1 cellular context compared by ENCODE assay signal in genomic region chr19:15180451-15181390, GRCh38.
TF ChIP-seq lines count a peak whose summit lies in the region.

No MANE protein-coding gene starts in this region.

TF ChIP-seq in HepG2, 621 proteins besides CTCF, POLR2A, EP300 and RAD21 (continued from another document and continues in another):
- TF ChIP-seq MTERF4 (CRISPR knock-in tag; IDR thresholded peaks at IDR 0.05) (peak; percentile 80; the same call in 1 of the 2 replicates), SALL1 (CRISPR knock-in tag; IDR thresholded peaks at IDR 0.05) (peak; percentile 36; the same call in 1 of the 2 replicates), ZNF292 (CRISPR knock-in tag; IDR thresholded peaks at IDR 0.05; ENCODE audit: borderline replicate concordance, low read depth) (no peak), ZFY (CRISPR knock-in tag; IDR thresholded peaks at IDR 0.05) (peak; percentile 59; the same call in 1 of the 2 replicates), ZFP36 (IDR thresholded peaks at IDR 0.05; ENCODE audit: borderline replicate concordance, low read depth, low read length, partially characterized antibody) (no peak), ERF (CRISPR knock-in tag; IDR thresholded peaks at IDR 0.05) (0 out of 2 replicates have a peak, but pooled peaks have one; percentile 38), TFE3 (CRISPR knock-in tag; IDR thresholded peaks at IDR 0.05) (peak; percentile 37; the same call in 1 of the 2 replicates), ZNF121 (CRISPR knock-in tag; IDR thresholded peaks at IDR 0.05) (no peak), ZNF138 (CRISPR knock-in tag; IDR thresholded peaks at IDR 0.05; ENCODE audit: low read depth) (peak; percentile 73; the same call in 1 of the 2 replicates), BHLHE40 (IDR thresholded peaks at IDR 0.05; ENCODE audit: low read length) (no peak), ZNF12 (CRISPR knock-in tag; IDR thresholded peaks at IDR 0.05) (no peak), ZNF468 (CRISPR knock-in tag; IDR thresholded peaks at IDR 0.05) (no peak), ZNF703 (CRISPR knock-in tag; IDR thresholded peaks at IDR 0.05; ENCODE audit: borderline replicate concordance) (no peak), ZNF777 (CRISPR knock-in tag; IDR thresholded peaks at IDR 0.05) (peak; percentile 76), ZBTB8A (CRISPR knock-in tag; IDR thresholded peaks at IDR 0.05; ENCODE audit: borderline replicate concordance, low read depth) (0 out of 2 replicates have a peak, but pooled peaks have one; percentile 41), ARID5B (CRISPR knock-in tag; IDR thresholded peaks at IDR 0.05) (no peak), EED (CRISPR knock-in tag; IDR thresholded peaks at IDR 0.05) (0 out of 2 replicates have a peak, but pooled peaks have one; percentile 72), KDM5A (IDR thresholded peaks at IDR 0.05; ENCODE audit: borderline replicate concordance, low read length) (no peak), ARNT (IDR thresholded peaks at IDR 0.05) (no peak), HDAC2 (CRISPR knock-in tag; IDR thresholded peaks at IDR 0.05) (0 out of 2 replicates have a peak, but pooled peaks have one; percentile 40), ZBTB7A (CRISPR knock-in tag; IDR thresholded peaks at IDR 0.05) (peak; percentile 76), FOXA3 (CRISPR knock-in tag; IDR thresholded peaks at IDR 0.05) (no peak), KAT8 (CRISPR knock-in tag; IDR thresholded peaks at IDR 0.05) (0 out of 2 replicates have a peak, but pooled peaks have one; percentile 34), ZNF646 (CRISPR knock-in tag; IDR thresholded peaks at IDR 0.05) (no peak), ARID3A (IDR thresholded peaks at IDR 0.05; ENCODE audit: low read depth, low read length) (no peak), ETV5 (CRISPR knock-in tag; IDR thresholded peaks at IDR 0.05; ENCODE audit: borderline replicate concordance) (peak; percentile 67; the same call in 1 of the 2 replicates), LCORL (IDR thresholded peaks at IDR 0.05) (no peak), LCORL (CRISPR knock-in tag; IDR thresholded peaks at IDR 0.05) (no peak), ZMAT3 (CRISPR knock-in tag; conservative IDR thresholded peaks at IDR 0.05) (no peak), SKI (IDR thresholded peaks at IDR 0.05; ENCODE audit: partially characterized antibody) (no peak), HOXA9 (CRISPR knock-in tag; IDR thresholded peaks at IDR 0.05; ENCODE audit: borderline replicate concordance) (no peak), MTA3 (CRISPR knock-in tag; IDR thresholded peaks at IDR 0.05) (no peak), ZNF709 (CRISPR knock-in tag; IDR thresholded peaks at IDR 0.05) (no peak), KDM5B (CRISPR knock-in tag; IDR thresholded peaks at IDR 0.05; ENCODE audit: borderline replicate concordance) (0 out of 2 replicates have a peak, but pooled peaks have one; percentile 32), MIER2 (CRISPR knock-in tag; IDR thresholded peaks at IDR 0.05) (no peak), ZBTB40 (IDR thresholded peaks at IDR 0.05) (no peak), ZBTB40 (CRISPR knock-in tag; IDR thresholded peaks at IDR 0.05) (peak; percentile 56; the same call in 1 of the 2 replicates)
